ENCODE assay signal across 8 cellular contexts in genomic region chr1:64864018-64864945, GRCh38.
A peak's percentile ranks its signal among the peaks of the same experiment; 100 is the strongest.
DNase-seq lines count a peak whose midpoint lies in the region; ATAC-seq lines count a peak whose summit lies in the region.

No MANE protein-coding gene starts in this region.

- DNase-seq in GF-D8 (lab: John Stamatoyannopoulos, UW): peak; percentile 97
- DNase-seq in Kasumi-1 (lab: John Stamatoyannopoulos, UW): peak; percentile 79 to 85
- peak; percentile 20 to 38 for DNase-seq in activated CD4-positive, alpha-beta T cell treated with anti-CD3 and anti-CD28 coated beads, Interleukin-2, amount 50 U/mL, for 48 hours
- DNase-seq in germinal center (ENCODE audit: low spot score): peak; percentile 71
- peak; percentile 41 for DNase-seq in stimulated activated CD4-positive, alpha-beta T cell treated with anti-CD3 and anti-CD28 coated beads, Interleukin-15, amount 100 ng/mL, for 24 hours
- no peak for DNase-seq in T1000 (lab: John Stamatoyannopoulos, UW)
- DNase-seq in retina: no peak

- peak; percentile 100 for ATAC-seq in GM21619 (IDR thresholded peaks at IDR 0.05; ENCODE audit: unreplicated experiment)

Comparison
In these comparisons a context has a peak if more than half of its experiments do, and no peak if none do; other contexts are left out.
1. DNase-seq: peak in GF-D8 (single experiment), Kasumi-1 (2 of 2), activated CD4-positive, alpha-beta T cell treated with anti-CD3 and anti-CD28 coated beads, Interleukin-2, amount 50 U/mL, for 48 hours (2 of 2), germinal center (single experiment) and stimulated activated CD4-positive, alpha-beta T cell treated with anti-CD3 and anti-CD28 coated beads, Interleukin-15, amount 100 ng/mL, for 24 hours (single experiment); none in T1000 (single experiment) and retina (single experiment).